ENCODE assay signal across 23 cellular contexts in the genomic region with DNA sequence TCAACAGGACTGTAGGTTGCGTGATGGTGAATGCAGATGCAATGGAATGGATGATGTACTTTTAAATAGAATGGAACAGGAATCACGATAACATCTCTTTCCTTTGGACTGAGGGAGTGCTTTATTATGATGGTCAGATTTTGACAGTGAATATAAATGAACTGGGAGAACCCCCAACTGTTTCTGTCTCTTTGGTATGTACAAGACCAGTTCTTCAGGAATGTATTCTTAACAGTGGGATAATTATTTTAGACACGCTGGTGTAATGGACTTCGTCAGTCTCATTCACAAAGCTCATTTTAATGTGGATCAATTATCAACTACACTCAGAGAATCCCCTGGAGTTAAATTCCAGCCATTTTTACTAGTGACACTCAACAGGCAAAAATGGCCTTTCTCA.
DNase-seq lines count a peak whose midpoint lies in the region; ATAC-seq and TF ChIP-seq lines count a peak whose summit lies in the region.
"Had no signal": no experiment of that assay in that cellular context is flagged by ENCODE, and none has a peak within 500 bp of the region (broad histone marks: within the 10 kb centered on the region; RNA-seq: fewer than 3 reads in every experiment).

No MANE protein-coding gene starts in this region.

- H3K4me1 Mint-ChIP-seq in endothelial cell (ENCODE audit: unreplicated experiment) (peaks cover 3% of the 10 kb centered on the region), osteocyte (ENCODE audit: unreplicated experiment) (peaks cover 32% of the 10 kb centered on the region)
- H3K4me1 Mint-ChIP-seq in stimulated activated naive B cell treated with anti-CD40 and anti-IgM and Interleukin-4, amounts not matched to agents 10 μg/mL and 1 μg/mL and 100 μg/mL, for 72 hours = no peaks in the 10 kb centered on the region
- H3K4me1 Mint-ChIP-seq: activated naive CD4-positive, alpha-beta T cell treated with anti-CD3 and anti-CD28 coated beads, Interleukin-2, amount 50 U/mL, for 24 hours; activated T-helper 17 cell treated with anti-CD3 and anti-CD28 coated beads, Interleukin-2, amount 50 U/mL, for 72 hours; B cell had no signal

- no peak for ATAC-seq in stimulated activated naive B cell treated with anti-CD40 and anti-IgM and Interleukin-4, amounts not matched to agents 10 μg/mL and 1 μg/mL and 100 μg/mL, for 72 hours (replicated peaks)
- ATAC-seq in HG02973 (IDR thresholded peaks at IDR 0.05; ENCODE audit: unreplicated experiment) (no peak), HG03342 (IDR thresholded peaks at IDR 0.05; ENCODE audit: unreplicated experiment) (no peak)
- ATAC-seq: activated T-helper 17 cell treated with anti-CD3 and anti-CD28 coated beads, Interleukin-2, amount 50 U/mL, for 72 hours; GM12878; mucosa of descending colon had no signal

- H3K27ac Mint-ChIP-seq in endothelial cell (ENCODE audit: unreplicated experiment) (peak overlapping the region; percentile 19), osteocyte (ENCODE audit: unreplicated experiment) (peak overlapping the region; percentile 90)
- no peak overlapping the region for H3K27ac Mint-ChIP-seq in stimulated activated naive B cell treated with anti-CD40 and anti-IgM and Interleukin-4, amounts not matched to agents 10 μg/mL and 1 μg/mL and 100 μg/mL, for 72 hours
- H3K27ac Mint-ChIP-seq: activated naive CD4-positive, alpha-beta T cell treated with anti-CD3 and anti-CD28 coated beads, Interleukin-2, amount 50 U/mL, for 24 hours; activated T-helper 17 cell treated with anti-CD3 and anti-CD28 coated beads, Interleukin-2, amount 50 U/mL, for 72 hours; B cell; neural progenitor cell; T-helper 2 cell treated with Interferon-gamma antibody and Interleukin-4, amounts not matched to agents 5 μg/mL and 100 μg/mL, for 36 hours had no signal

- H3K27me3 Mint-ChIP-seq in endothelial cell (ENCODE audit: unreplicated experiment) = no peaks in the 10 kb centered on the region
- no peaks in the 10 kb centered on the region for H3K27me3 Mint-ChIP-seq in osteocyte (ENCODE audit: unreplicated experiment)
- H3K27me3 Mint-ChIP-seq in stimulated activated naive B cell treated with anti-CD40 and anti-IgM and Interleukin-4, amounts not matched to agents 10 μg/mL and 1 μg/mL and 100 μg/mL, for 72 hours = no peaks in the 10 kb centered on the region
- H3K27me3 Mint-ChIP-seq: B cell had no signal

- no peak overlapping the region for H3K4me3 Mint-ChIP-seq in endothelial cell (ENCODE audit: unreplicated experiment)
- peak overlapping the region; percentile 30 for H3K4me3 Mint-ChIP-seq in osteocyte (ENCODE audit: unreplicated experiment)
- no peak overlapping the region for H3K4me3 Mint-ChIP-seq in stimulated activated naive B cell treated with anti-CD40 and anti-IgM and Interleukin-4, amounts not matched to agents 10 μg/mL and 1 μg/mL and 100 μg/mL, for 72 hours
- H3K4me3 Mint-ChIP-seq: activated naive CD4-positive, alpha-beta T cell treated with anti-CD3 and anti-CD28 coated beads, Interleukin-2, amount 50 U/mL, for 24 hours; activated T-helper 17 cell treated with anti-CD3 and anti-CD28 coated beads, Interleukin-2, amount 50 U/mL, for 72 hours; B cell; neural progenitor cell; T-helper 2 cell treated with Interferon-gamma antibody and Interleukin-4, amounts not matched to agents 5 μg/mL and 100 μg/mL, for 36 hours had no signal

- H3K9me3 Mint-ChIP-seq in endothelial cell (ENCODE audit: unreplicated experiment) = no peaks in the 10 kb centered on the region
- peaks cover 22% of the 10 kb centered on the region for H3K9me3 Mint-ChIP-seq in osteocyte (ENCODE audit: unreplicated experiment)
- H3K9me3 Mint-ChIP-seq in stimulated activated naive B cell treated with anti-CD40 and anti-IgM and Interleukin-4, amounts not matched to agents 10 μg/mL and 1 μg/mL and 100 μg/mL, for 72 hours = peaks cover 8 to 15% of the 10 kb centered on the region in 2 donors

- TF ChIP-seq CTCF in endothelial cell (IDR thresholded peaks at IDR 0.05; ENCODE audit: unreplicated experiment) (no peak), osteocyte (IDR thresholded peaks at IDR 0.05) (no peak)

- in situ Hi-C loops in SK-MEL-5 (cut with HindIII; ENCODE audit: low pct_unique_long_range_greater_than_20kb, low sequenced_read_pairs) = no loop called here

- H3K36me3 Mint-ChIP-seq in endothelial cell (ENCODE audit: low read depth, unreplicated experiment) = no peaks in the 10 kb centered on the region
- H3K36me3 Mint-ChIP-seq in osteocyte (ENCODE audit: unreplicated experiment) = peaks cover 7% of the 10 kb centered on the region
- H3K36me3 Mint-ChIP-seq in stimulated activated naive B cell treated with anti-CD40 and anti-IgM and Interleukin-4, amounts not matched to agents 10 μg/mL and 1 μg/mL and 100 μg/mL, for 72 hours = no peaks in the 10 kb centered on the region
- H3K36me3 Mint-ChIP-seq: activated naive CD4-positive, alpha-beta T cell treated with anti-CD3 and anti-CD28 coated beads, Interleukin-2, amount 50 U/mL, for 24 hours; neural progenitor cell had no signal

- peak; percentile 12 for DNase-seq in COLO829 (ENCODE audit: low spot score)
- DNase-seq in SK-MEL-5 (ENCODE audit: low read depth, low spot score) = peak; percentile 36
- no peak for DNase-seq in endothelial cell (ENCODE audit: low spot score)
- no peak for DNase-seq in osteocyte (ENCODE audit: extremely low spot score, unreplicated experiment)
- no peak for DNase-seq in stimulated activated naive B cell treated with anti-CD40 and anti-IgM and Interleukin-4, amounts not matched to agents 10 μg/mL and 1 μg/mL and 100 μg/mL, for 72 hours
- DNase-seq in NCI-H1417 treated with DMSO at 0.1 percent for 48 hours (lab: John Stamatoyannopoulos, UW) = no peak
- DNase-seq: activated CD4-positive, alpha-beta T cell treated with anti-CD3 and anti-CD28 coated beads, Interleukin-2, amount 50 U/mL, for 1 hour; activated CD8-positive, alpha-beta memory T cell treated with anti-CD3 and anti-CD28 coated beads, Interleukin-2, amount 50 U/mL, for 4 hours; aorta; hypothalamus; mucosa of descending colon; NCI-H1092 treated with DMSO at 0.1 percent for 48 hours; NCI-H1930; NCI-H748 treated with DMSO at 0.1 percent for 48 hours; WERI-Rb-1 had no signal

Comparison
In these comparisons a context has a peak if more than half of its experiments do, and no peak if none do; other contexts are left out.
1. DNase-seq: peak in COLO829 (single experiment) and SK-MEL-5 (single experiment); none in endothelial cell (single experiment), osteocyte (single experiment), stimulated activated naive B cell treated with anti-CD40 and anti-IgM and Interleukin-4, amounts not matched to agents 10 μg/mL and 1 μg/mL and 100 μg/mL, for 72 hours (single experiment) and NCI-H1417 treated with DMSO at 0.1 percent for 48 hours (single experiment).